18 cellular contexts compared by ENCODE assay signal in genomic region chr16:75578725-75579124, GRCh38. TPM values are rescaled to one million over a fixed set of nuclear protein-coding genes. Genes with fewer than 3 reads are reported as not detected.
DNase-seq lines count a peak whose midpoint lies in the region; ATAC-seq and TF ChIP-seq lines count a peak whose summit lies in the region.
"Had no signal": no experiment of that assay in that cellular context is flagged by ENCODE, and none has a peak within 500 bp of the region (broad histone marks: within the 10 kb centered on the region; RNA-seq: fewer than 3 reads in every experiment).

No MANE protein-coding gene starts in this region.

- H3K27ac Mint-ChIP-seq in stimulated activated naive CD8-positive, alpha-beta T cell treated with anti-CD3 and anti-CD28 coated beads, Interleukin-15, Interleukin-2, amounts not matched to agents 100 ng/mL and 50 ng/mL, for 24 hours = peak overlapping the region; percentile 67
- peak overlapping the region; percentile 11 for H3K27ac Mint-ChIP-seq in central memory CD8-positive, alpha-beta T cell (ENCODE audit: low read depth)
- H3K27ac Mint-ChIP-seq: H9 had no signal

- H3K27ac ChIP-seq in uterus = peak overlapping the region; percentile 5
- H3K27ac ChIP-seq: 22Rv1 had no signal

- TF ChIP-seq CTCF in uterus (IDR thresholded peaks at IDR 0.05) = no peak

- no peak overlapping the region for H3K4me3 ChIP-seq in uterus

- DNase-seq in NOMO-1 treated with DMSO at 0.1 percent for 48 hours (lab: John Stamatoyannopoulos, UW; ENCODE audit: unreplicated experiment) = peak; percentile 27
- DNase-seq in NOMO-1 treated with dmso at 0.1 percent for 144 hours (lab: John Stamatoyannopoulos, UW; ENCODE audit: unreplicated experiment) = no peak
- DNase-seq in stimulated activated naive CD8-positive, alpha-beta T cell treated with anti-CD3 and anti-CD28 coated beads, Interleukin-15, Interleukin-2, amounts not matched to agents 100 U/mL and 50 U/mL, for 24 hours = no peak
- no peak for DNase-seq in central memory CD8-positive, alpha-beta T cell (ENCODE audit: low spot score in 2 of 2)
- DNase-seq in uterus = no peak
- DNase-seq in inferior parietal cortex (ENCODE audit: extremely low spot score) = no peak
- DNase-seq: COR-L47, DMS153, EL, H9, NCI-H1417, NCI-H2029, NCI-H510A, NCI-H82 had no signal

- no peak overlapping the region for H3K4me3 Mint-ChIP-seq in stimulated activated naive CD8-positive, alpha-beta T cell treated with anti-CD3 and anti-CD28 coated beads, Interleukin-15, Interleukin-2, amounts not matched to agents 100 ng/mL and 50 ng/mL, for 24 hours
- no peak overlapping the region for H3K4me3 Mint-ChIP-seq in central memory CD8-positive, alpha-beta T cell
- H3K4me3 Mint-ChIP-seq: H9 had no signal

- intact Hi-C loops in uterus (cut with DNase I; ENCODE audit: low total_unique reads) = no loop called here

- no peak for TF ChIP-seq POLR2A in uterus (IDR thresholded peaks at IDR 0.05)

- no peaks in the 10 kb centered on the region for H3K4me1 ChIP-seq in uterus

- H3K9me3 Mint-ChIP-seq in stimulated activated naive CD8-positive, alpha-beta T cell treated with anti-CD3 and anti-CD28 coated beads, Interleukin-15, Interleukin-2, amounts not matched to agents 100 ng/mL and 50 ng/mL, for 24 hours = no peaks in the 10 kb centered on the region
- no peaks in the 10 kb centered on the region for H3K9me3 Mint-ChIP-seq in central memory CD8-positive, alpha-beta T cell
- H3K9me3 Mint-ChIP-seq: H9 had no signal

- H3K36me3 ChIP-seq in uterus = no peaks in the 10 kb centered on the region

- no peaks in the 10 kb centered on the region for H3K27me3 Mint-ChIP-seq in stimulated activated naive CD8-positive, alpha-beta T cell treated with anti-CD3 and anti-CD28 coated beads, Interleukin-15, Interleukin-2, amounts not matched to agents 100 ng/mL and 50 ng/mL, for 24 hours
- no peaks in the 10 kb centered on the region for H3K27me3 Mint-ChIP-seq in central memory CD8-positive, alpha-beta T cell

- peaks cover 48% of the 10 kb centered on the region for H3K36me3 Mint-ChIP-seq in stimulated activated naive CD8-positive, alpha-beta T cell treated with anti-CD3 and anti-CD28 coated beads, Interleukin-15, Interleukin-2, amounts not matched to agents 100 ng/mL and 50 ng/mL, for 24 hours (ENCODE audit: low read depth)
- peaks cover 36% of the 10 kb centered on the region for H3K36me3 Mint-ChIP-seq in central memory CD8-positive, alpha-beta T cell (ENCODE audit: insufficient read depth)

- H3K9me3 ChIP-seq in uterus = no peaks in the 10 kb centered on the region

- peaks cover 28% of the 10 kb centered on the region for H3K4me1 Mint-ChIP-seq in stimulated activated naive CD8-positive, alpha-beta T cell treated with anti-CD3 and anti-CD28 coated beads, Interleukin-15, Interleukin-2, amounts not matched to agents 100 ng/mL and 50 ng/mL, for 24 hours (ENCODE audit: low read depth)
- H3K4me1 Mint-ChIP-seq in central memory CD8-positive, alpha-beta T cell = peaks cover 25% of the 10 kb centered on the region

- no peaks in the 10 kb centered on the region for H3K27me3 ChIP-seq in uterus

- no peak for ATAC-seq in stimulated activated naive CD8-positive, alpha-beta T cell treated with anti-CD3 and anti-CD28 coated beads, Interleukin-15, Interleukin-2, amounts not matched to agents 100 U/mL and 50 U/mL, for 24 hours
- no peak for ATAC-seq in central memory CD8-positive, alpha-beta T cell (replicated peaks; ENCODE audit: extremely low read depth, poor library complexity, severe bottlenecking)
- no peak for ATAC-seq in GM18858 (IDR thresholded peaks at IDR 0.05; ENCODE audit: unreplicated experiment)
- ATAC-seq: HepG2 had no signal

RNA-seq across cellular contexts. Expression of gene GABARAPL2, which starts 12.5 kb away (rescaled TPM):
- total RNA-seq in uterus = 10 to 100 TPM; 19.0 to 95.9 (median 79.5) TPM

RNA-seq across cellular contexts. Expression of gene TMEM231, which starts 22.7 kb away (rescaled TPM):
- 10 to 100 TPM in 3 of 4 donors, 1 to 10 TPM in 1; 5.1 to 21.8 (median 15.2) TPM for total RNA-seq in uterus

RNA-seq across cellular contexts. Expression of gene CHST5, which starts 42.8 kb away (rescaled TPM):
- total RNA-seq in uterus = 1 to 10 TPM in 2 of 4 donors, not detected in 2; 1.0 to 2.0 TPM
- total RNA-seq: H9, HepG2 had no signal

RNA-seq across cellular contexts. Expression of gene ADAT1, which starts 44.4 kb away (rescaled TPM):
- total RNA-seq in uterus = 10 to 100 TPM; 21.8 to 72.2 (median 46.5) TPM
